Comparison of ENCODE assay signal across 17 cellular contexts in the genomic region with DNA sequence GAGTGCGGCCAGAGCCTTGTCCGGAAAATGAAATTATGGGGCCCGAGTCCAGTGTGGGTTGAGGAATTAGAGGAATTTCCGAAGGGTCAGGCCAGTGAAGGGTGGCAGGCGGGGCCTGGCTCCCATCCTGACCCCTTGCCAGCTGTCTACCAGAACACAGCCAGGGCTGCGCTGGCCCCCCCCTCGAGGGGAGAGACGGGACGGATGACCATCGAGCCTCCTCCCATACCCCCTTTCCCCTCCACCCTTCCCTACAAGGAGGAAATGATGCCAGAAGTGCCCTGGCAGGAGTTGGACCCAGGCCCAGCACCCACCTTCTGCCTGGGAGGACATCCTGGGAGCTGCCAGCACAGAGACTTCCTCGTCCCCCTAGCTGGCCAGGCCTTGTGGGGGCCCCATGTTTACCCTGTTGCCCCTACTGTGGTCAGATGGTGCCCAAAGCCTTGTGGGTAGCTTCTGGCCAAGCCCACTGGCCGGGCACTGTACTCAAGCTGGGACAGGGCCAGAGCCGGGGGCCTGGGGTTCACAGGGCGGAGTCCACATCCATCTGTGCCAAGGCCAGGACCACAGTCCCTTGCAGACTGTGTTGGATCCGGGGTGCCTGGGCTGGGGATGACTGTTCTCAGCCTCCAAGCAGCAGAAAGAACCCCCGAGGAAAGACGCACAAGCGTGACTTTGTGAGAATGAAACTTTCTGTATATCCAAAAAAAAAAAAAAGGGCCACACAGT. TPM values are rescaled to one million over a fixed set of nuclear protein-coding genes. Genes with fewer than 3 reads are reported as not detected.
A peak's percentile ranks its signal among the peaks of the same experiment; 100 is the strongest.
DNase-seq lines count a peak whose midpoint lies in the region; ATAC-seq and TF ChIP-seq lines count a peak whose summit lies in the region.
"Had no signal": no experiment of that assay in that cellular context is flagged by ENCODE, and none has a peak within 500 bp of the region (broad histone marks: within the 10 kb centered on the region; RNA-seq: fewer than 3 reads in every experiment).

No MANE protein-coding gene starts in this region.

- H3K27ac ChIP-seq in duodenal mucosa (ENCODE audit: low read depth, low read length): peak overlapping the region; percentile 42
- H3K27ac ChIP-seq in lower lobe of right lung: peak overlapping the region; percentile 60
- H3K27ac ChIP-seq in thoracic aorta: peak overlapping the region; percentile 97
- no peak overlapping the region for H3K27ac ChIP-seq in PC-3 (ENCODE audit: low read length)
- H3K27ac ChIP-seq: WERI-Rb-1 had no signal

- H3K4me3 ChIP-seq in duodenal mucosa (ENCODE audit: low read depth in 1 of 2, low read length in 2 of 2) (no peak overlapping the region), lower lobe of right lung (no peak overlapping the region), thoracic aorta (peak overlapping the region; percentile 53), PC-3 (ENCODE audit: low read length) (no peak overlapping the region)
- H3K4me3 ChIP-seq: heart right ventricle had no signal

- POLR2A ChIA-PET in PC-3 (lab: Charles Lee; ENCODE audit: unreplicated experiment): no interaction called here

- no peaks in the 10 kb centered on the region for H3K4me1 ChIP-seq in duodenal mucosa (ENCODE audit: control insufficient read depth in 1 of 2, insufficient read depth in 2 of 2, low read length in 2 of 2)
- peaks cover 28% of the 10 kb centered on the region for H3K4me1 ChIP-seq in lower lobe of right lung
- peaks cover 35 to 93% of the 10 kb centered on the region in 2 donors for H3K4me1 ChIP-seq in thoracic aorta (ENCODE audit: control insufficient read depth in 1 of 2, low read depth in 2 of 2)
- H3K4me1 ChIP-seq in PC-3 (ENCODE audit: insufficient read depth, low read length): no peaks in the 10 kb centered on the region

- H3K4me2 ChIP-seq in PC-3 (ENCODE audit: low read length): no peak overlapping the region

- peak; percentile 51 for DNase-seq in EH (ENCODE audit: low read depth)
- no peak for DNase-seq in lower lobe of right lung
- peak; percentile 59 for DNase-seq in thoracic aorta (ENCODE audit: low spot score)
- no peak for DNase-seq in PC-3
- DNase-seq in GOT3 (lab: John Stamatoyannopoulos, UW): no peak
- DNase-seq: activated naive CD4-positive, alpha-beta T cell treated with Interleukin-2 at 50 U/mL for 16 hours; caudate nucleus; CD4-positive, CD25-positive, alpha-beta regulatory T cell; EL; NCI-H1436; NCI-H524; WERI-Rb-1 had no signal

- no peaks in the 10 kb centered on the region for H4K20me1 ChIP-seq in PC-3 (ENCODE audit: low read length)

- H3K9ac ChIP-seq in duodenal mucosa (ENCODE audit: low read depth in 1 of 2, low read length in 2 of 2) (no peak overlapping the region), PC-3 (ENCODE audit: low read length) (no peak overlapping the region)

- no peaks in the 10 kb centered on the region for H3K79me2 ChIP-seq in PC-3 (ENCODE audit: low read length)

- H3K9me3 ChIP-seq in duodenal mucosa (ENCODE audit: control insufficient read depth in 1 of 2, low read length in 2 of 2) (no peaks in the 10 kb centered on the region), lower lobe of right lung (no peaks in the 10 kb centered on the region), thoracic aorta (no peaks in the 10 kb centered on the region), PC-3 (ENCODE audit: low read length) (no peaks in the 10 kb centered on the region)
- H3K9me3 ChIP-seq: heart right ventricle had no signal

- H2AFZ ChIP-seq in PC-3 (ENCODE audit: low read length): no peak overlapping the region

- H3F3A ChIP-seq in PC-3 (ENCODE audit: low read length, unreplicated experiment): no peaks in the 10 kb centered on the region

- TF ChIP-seq CTCF in lower lobe of right lung (IDR thresholded peaks at IDR 0.05) (no peak), thoracic aorta (IDR thresholded peaks at IDR 0.05) (no peak), PC-3 (conservative IDR thresholded peaks at IDR 0.05; ENCODE audit: low read depth, low read length) (no peak)

- no TSS peak for BruUV-seq in PC-3 (replicated peaks; lab: Mats Ljungman, UMichigan)

- CTCF ChIA-PET in PC-3 (lab: Charles Lee): no interaction called here

- no peaks in the 10 kb centered on the region for H3K9me2 ChIP-seq in PC-3 (replicated peaks; ENCODE audit: low read length)

- intact Hi-C loops in lower lobe of right lung (cut with DNase I): no loop called here
- intact Hi-C loops in PC-3 (cut with micrococcal nuclease): no loop called here

- H3K27me3 ChIP-seq in duodenal mucosa (ENCODE audit: control insufficient read depth in 1 of 2, insufficient read depth in 2 of 2, low read length in 2 of 2) (no peaks in the 10 kb centered on the region), lower lobe of right lung (ENCODE audit: low read depth) (no peaks in the 10 kb centered on the region), thoracic aorta (replicated peaks; ENCODE audit: insufficient read depth) (no peaks in the 10 kb centered on the region), PC-3 (ENCODE audit: low read length) (no peaks in the 10 kb centered on the region)
- H3K27me3 ChIP-seq: heart right ventricle had no signal

- H3K36me3 ChIP-seq in duodenal mucosa (ENCODE audit: control insufficient read depth in 1 of 2, insufficient read depth in 2 of 2, low read length in 2 of 2) (no peaks in the 10 kb centered on the region), lower lobe of right lung (no peaks in the 10 kb centered on the region), thoracic aorta (no peaks in the 10 kb centered on the region), PC-3 (ENCODE audit: low read depth, low read length) (no peaks in the 10 kb centered on the region)
- H3K36me3 ChIP-seq: heart right ventricle, WERI-Rb-1 had no signal

- ATAC-seq in lower lobe of right lung: peak; percentile 45 to 57
- ATAC-seq in thoracic aorta (ENCODE audit: insufficient number of reproducible peaks, low FRiP score, low read depth): peak; percentile 44
- ATAC-seq in GM19395 (IDR thresholded peaks at IDR 0.05; ENCODE audit: unreplicated experiment): no peak
- ATAC-seq in PC-3: no peak
- no peak for ATAC-seq in HG03039 (IDR thresholded peaks at IDR 0.05; ENCODE audit: unreplicated experiment)
- ATAC-seq: left lobe of liver had no signal

RNA-seq across cellular contexts. Expression of gene ARVCF, which starts 20.8 kb away (rescaled TPM):
- total RNA-seq in lower lobe of right lung: 16.8 TPM
- 100 to 1,000 TPM in 1 of 2 donors, 10 to 100 TPM in 1; 95.0 to 165 TPM for total RNA-seq in thoracic aorta
- 19.7 and 20.0 TPM in 2 replicates for total RNA-seq in PC-3 (2014; rRNA removed)

RNA-seq across cellular contexts. Expression of gene TANGO2, which starts 25.1 kb away (rescaled TPM):
- total RNA-seq in lower lobe of right lung (45.1 TPM), thoracic aorta (100 to 1,000 TPM in 1 of 2 donors, 10 to 100 TPM in 1; 48.7 to 109 TPM), PC-3 (2014; rRNA removed) (23.5 and 33.7 TPM in 2 replicates)

RNA-seq across cellular contexts. Expression of gene TXNRD2, which starts 54.2 kb away (rescaled TPM):
- total RNA-seq in lower lobe of right lung: 47.5 TPM
- total RNA-seq in thoracic aorta: 10 to 100 TPM; 27.4 to 37.6 TPM
- total RNA-seq in PC-3 (2014; rRNA removed): 23.0 and 32.1 TPM in 2 replicates

RNA-seq across cellular contexts. Expression of gene COMT, which starts 54.2 kb away (rescaled TPM):
- total RNA-seq in lower lobe of right lung (235 TPM), thoracic aorta (100 to 1,000 TPM; 230 to 300 TPM), PC-3 (2014; rRNA removed) (204 and 205 TPM in 2 replicates)

Comparison
In these comparisons a context has a peak if more than half of its experiments do, and no peak if none do; other contexts are left out.
1. DNase-seq: peak in EH (single experiment) and thoracic aorta (single experiment); none in lower lobe of right lung (single experiment), PC-3 (single experiment) and GOT3 (single experiment).
2. ATAC-seq: peak in lower lobe of right lung (2 of 2) and thoracic aorta (single experiment); none in GM19395 (single experiment), PC-3 (single experiment) and HG03039 (single experiment).